Comparison of ENCODE assay signal across 9 cellular contexts in the genomic region with DNA sequence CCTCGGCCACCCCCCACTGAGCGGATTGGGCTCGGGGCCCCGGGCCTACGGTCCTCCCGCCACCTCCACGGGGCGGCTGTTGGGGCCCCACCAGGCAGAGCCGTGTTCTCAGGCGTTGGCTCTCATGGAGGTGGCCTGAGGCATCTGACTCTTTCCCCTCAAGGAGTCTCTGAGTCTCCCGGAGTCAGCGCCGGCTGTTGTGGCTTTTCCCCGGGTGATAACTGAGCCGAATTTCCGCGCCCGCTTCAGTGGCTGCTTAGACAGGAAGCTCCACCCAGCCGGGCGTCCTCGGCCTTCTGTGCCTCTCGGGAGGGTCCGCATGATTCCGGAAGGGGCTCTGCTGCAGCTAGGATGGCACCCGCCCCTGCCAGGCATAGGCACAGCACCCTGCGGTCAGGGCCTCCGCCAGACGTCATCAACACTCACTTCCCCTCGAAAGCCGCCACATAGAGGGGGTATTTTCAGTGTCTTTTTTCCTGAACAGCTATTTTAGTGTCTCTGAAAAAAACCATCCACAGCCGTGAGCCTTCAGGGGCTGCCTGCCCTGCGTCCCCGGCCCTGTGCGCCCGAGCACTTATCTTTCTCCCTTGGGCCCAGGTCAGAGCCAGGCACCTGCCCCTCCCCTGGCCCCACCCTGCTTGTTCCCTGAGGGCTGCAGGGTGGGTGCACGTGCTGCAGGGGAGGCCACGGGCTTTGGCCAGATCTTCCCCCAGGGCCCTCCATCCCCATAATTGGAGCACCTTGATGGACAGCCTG.
DNase-seq lines count a peak whose midpoint lies in the region; ATAC-seq lines count a peak whose summit lies in the region.
"Had no signal": no experiment of that assay in that cellular context is flagged by ENCODE, and none has a peak within 500 bp of the region (broad histone marks: within the 10 kb centered on the region; RNA-seq: fewer than 3 reads in every experiment).

No MANE protein-coding gene starts in this region.

- ATAC-seq in GM21737 (IDR thresholded peaks at IDR 0.05; ENCODE audit: unreplicated experiment), result peak; percentile 56
- ATAC-seq: HCT116 had no signal

- DNase-seq in EL (peak; percentile 56), NAMALWA (ENCODE audit: low spot score) (peak; percentile 92), germinal center (ENCODE audit: low spot score) (peak; percentile 84), NCI-H2196 treated with DMSO at 0.1 percent for 48 hours (lab: John Stamatoyannopoulos, UW; ENCODE audit: unreplicated experiment) (no peak), NCI-H526 treated with DMSO at 0.1 percent for 48 hours (lab: John Stamatoyannopoulos, UW) (no peak)
- peak; percentile 89 to 90 for DNase-seq in activated T-cell treated with anti-CD3 and anti-CD28 coated beads, Interleukin-2, amount 50 U/mL, for 48 hours
- DNase-seq in stimulated activated CD4-positive, alpha-beta T cell treated with anti-CD3 and anti-CD28 coated beads, Interleukin-12 subunit alpha, Interleukin-12 subunit beta, amount 100 ng/mL, for 24 hours (ENCODE audit: low read depth in 2 of 2), result peak; percentile 65 to 77

Comparison
In these comparisons a context has a peak if more than half of its experiments do, and no peak if none do; other contexts are left out.
1. DNase-seq: peak in EL (single experiment), NAMALWA (single experiment), activated T-cell treated with anti-CD3 and anti-CD28 coated beads, Interleukin-2, amount 50 U/mL, for 48 hours (2 of 2), germinal center (single experiment) and stimulated activated CD4-positive, alpha-beta T cell treated with anti-CD3 and anti-CD28 coated beads, Interleukin-12 subunit alpha, Interleukin-12 subunit beta, amount 100 ng/mL, for 24 hours (2 of 2); none in NCI-H2196 treated with DMSO at 0.1 percent for 48 hours (single experiment) and NCI-H526 treated with DMSO at 0.1 percent for 48 hours (single experiment).